Comparison of ENCODE assay signal across 8 cellular contexts in the genomic region with DNA sequence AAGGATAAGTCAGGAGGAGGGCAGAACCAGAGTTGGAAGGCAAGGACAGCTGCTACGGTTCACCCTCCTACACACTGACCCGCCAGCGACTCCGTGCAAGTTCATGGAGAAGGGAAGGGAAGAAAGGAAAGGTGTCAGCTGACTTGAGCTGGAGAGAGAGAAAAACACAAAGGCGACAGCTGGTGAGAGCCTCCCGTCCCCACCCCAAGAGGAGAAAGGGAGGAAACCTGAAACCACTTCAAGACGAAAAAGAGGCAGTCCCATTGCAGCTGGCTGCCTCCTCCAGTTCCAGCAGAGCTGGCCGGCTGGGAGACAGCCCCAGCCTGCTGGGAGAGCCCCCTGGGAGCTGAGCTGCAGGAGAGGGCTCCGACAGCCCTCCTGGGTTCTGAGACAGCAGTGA.
DNase-seq lines count a peak whose midpoint lies in the region; ATAC-seq and TF ChIP-seq lines count a peak whose summit lies in the region.

No MANE protein-coding gene starts in this region.

- peak; percentile 90 to 92 for DNase-seq in Kasumi-1 (lab: John Stamatoyannopoulos, UW)
- peak; percentile 66 for DNase-seq in left ventricle myocardium superior
- DNase-seq in inferior parietal cortex (ENCODE audit: extremely low spot score): no peak
- DNase-seq in activated gamma-delta T cell (lab: John Stamatoyannopoulos, UW): no peak
- no peak for DNase-seq in dermis blood vessel endothelial cell

- ATAC-seq in SK-N-SH treated with all-trans-retinoic acid at 6 μM for 48 hours (peak; percentile 71), left ventricle myocardium superior (peak; percentile 69)

- H3K9me3 ChIP-seq in skeletal muscle satellite cell (replicated peaks; ENCODE audit: low read length): no peaks in the 10 kb centered on the region

- no peak overlapping the region for H2AFZ ChIP-seq in ACC112 (ENCODE audit: low read length, unreplicated experiment)

- no peak overlapping the region for H3K27ac ChIP-seq in ACC112 (ENCODE audit: low read depth, low read length)

- H3K4me2 ChIP-seq in skeletal muscle satellite cell (ENCODE audit: low read length): peak overlapping the region; percentile 78

- H3K4me3 ChIP-seq in ACC112 (ENCODE audit: low read depth, low read length) (peak overlapping the region; percentile 30; the same call in 1 of the 2 replicates), skeletal muscle satellite cell (ENCODE audit: low read length) (peak overlapping the region; percentile 50)

- H3K4me1 ChIP-seq in ACC112 (ENCODE audit: control insufficient read depth, insufficient read depth, low read length, unreplicated experiment): peaks cover 18% of the 10 kb centered on the region
- peaks cover 33% of the 10 kb centered on the region for H3K4me1 ChIP-seq in skeletal muscle satellite cell (ENCODE audit: control insufficient read depth, insufficient read depth, low read length)

- H3K36me3 ChIP-seq in ACC112 (ENCODE audit: insufficient read depth, low read length) (no peaks in the 10 kb centered on the region), skeletal muscle satellite cell (ENCODE audit: insufficient read depth, low read length) (no peaks in the 10 kb centered on the region)

- intact Hi-C loops in left ventricle myocardium superior (cut with micrococcal nuclease): no loop called here

- peak overlapping the region; percentile 33 for H3K9ac ChIP-seq in skeletal muscle satellite cell (ENCODE audit: low read depth, low read length)

- H3K27me3 ChIP-seq in ACC112 (ENCODE audit: insufficient read depth, low read length) (no peaks in the 10 kb centered on the region), skeletal muscle satellite cell (ENCODE audit: control insufficient read depth, insufficient read depth, low read length) (no peaks in the 10 kb centered on the region)

- H3K79me2 ChIP-seq in ACC112 (ENCODE audit: control insufficient read depth, insufficient read depth, low read length, unreplicated experiment): peaks cover 54% of the 10 kb centered on the region

TF ChIP-seq in SK-N-SH treated with all-trans-retinoic acid at 6 μM for 48 hours, 23 proteins besides CTCF, POLR2A, EP300 and RAD21:
- TF ChIP-seq SNAI2 (CRISPR knock-in tag; IDR thresholded peaks at IDR 0.05): no peak
- no peak for TF ChIP-seq BACH2 (CRISPR knock-in tag; IDR thresholded peaks at IDR 0.05; ENCODE audit: borderline replicate concordance)
- TF ChIP-seq PPARA (CRISPR knock-in tag; IDR thresholded peaks at IDR 0.05; ENCODE audit: borderline replicate concordance): no peak
- TF ChIP-seq ZFP30 (CRISPR knock-in tag; IDR thresholded peaks at IDR 0.05): no peak
- no peak for TF ChIP-seq ZC3H10 (CRISPR knock-in tag; IDR thresholded peaks at IDR 0.05)
- no peak for TF ChIP-seq TOX (CRISPR knock-in tag; IDR thresholded peaks at IDR 0.05; ENCODE audit: borderline replicate concordance)
TF ChIP-seq in SK-N-SH treated with all-trans-retinoic acid at 6 μM for 48 hours: peak in this region for 0.

Comparison
In these comparisons a context has a peak if more than half of its experiments do, and no peak if none do; other contexts are left out.
1. DNase-seq: peak in Kasumi-1 (2 of 2) and left ventricle myocardium superior (single experiment); none in inferior parietal cortex (single experiment), activated gamma-delta T cell (single experiment) and dermis blood vessel endothelial cell (single experiment).